In genomic region chr1:71037829-71038620, GRCh38 we compare ENCODE assay signal across 23 cellular contexts. TPM values are rescaled to one million over a fixed set of nuclear protein-coding genes. Genes with fewer than 3 reads are reported as not detected.
"Had no signal": no experiment of that assay in that cellular context is flagged by ENCODE, and none has a peak within 500 bp of the region (broad histone marks: within the 10 kb centered on the region; RNA-seq: fewer than 3 reads in every experiment).

No MANE protein-coding gene starts in this region.

- ATAC-seq: gastrocnemius medialis; heart right ventricle; mucosa of descending colon; naive thymus-derived CD8-positive, alpha-beta T cell had no signal

- H3K27me3 ChIP-seq: esophagus muscularis mucosa, neural progenitor cell, ovary, right atrium auricular region, sigmoid colon, stomach, thyroid gland, upper lobe of left lung, vagina had no signal

- H3K4me1 ChIP-seq: gastrocnemius medialis, heart right ventricle, neural progenitor cell, right atrium auricular region, thyroid gland, upper lobe of left lung, vagina had no signal

- H3K9me3 Mint-ChIP-seq: naive thymus-derived CD8-positive, alpha-beta T cell; neural progenitor cell had no signal

- H3K36me3 ChIP-seq: esophagus muscularis mucosa, gastrocnemius medialis, heart right ventricle, neural progenitor cell, ovary, right atrium auricular region, sigmoid colon, stomach, thyroid gland, upper lobe of left lung, vagina had no signal

- H3K4me1 Mint-ChIP-seq: naive thymus-derived CD8-positive, alpha-beta T cell; neural progenitor cell had no signal

- H3K27ac ChIP-seq: epithelial cell of prostate, esophagus muscularis mucosa, gastrocnemius medialis, heart right ventricle, neural progenitor cell, ovary, right atrium auricular region, sigmoid colon, stomach, thyroid gland, upper lobe of left lung, vagina had no signal

- DNase-seq: effector memory CD4-positive, alpha-beta T cell; gastrocnemius medialis; heart right ventricle; hypothalamus; kidney glomerular epithelial cell; mammary epithelial cell; mucosa of descending colon; naive thymus-derived CD8-positive, alpha-beta T cell; nucleus accumbens; ovary; sigmoid colon; stimulated activated CD4-positive, alpha-beta T cell treated with anti-CD3 and anti-CD28 coated beads, Interleukin-2, amount 100 ng/mL, for 24 hours; stimulated activated CD4-positive, alpha-beta T cell treated with anti-CD3 and anti-CD28 coated beads, Interleukin-4, amount 100 ng/mL, for 4 hours; stimulated activated naive CD4-positive, alpha-beta T cell; stomach; thyroid gland; upper lobe of left lung had no signal

- H3K4me3 ChIP-seq: esophagus muscularis mucosa, gastrocnemius medialis, heart right ventricle, mucosa of descending colon, neural progenitor cell, ovary, right atrium auricular region, sigmoid colon, skin epidermis, stomach, thyroid gland, upper lobe of left lung, vagina had no signal

- H3K4me3 Mint-ChIP-seq: naive thymus-derived CD8-positive, alpha-beta T cell; neural progenitor cell had no signal

- H3K9me3 ChIP-seq: esophagus muscularis mucosa, gastrocnemius medialis, heart right ventricle, mucosa of descending colon, ovary, right atrium auricular region, sigmoid colon, stomach, thyroid gland, upper lobe of left lung, vagina had no signal

- H3K27ac Mint-ChIP-seq: naive thymus-derived CD8-positive, alpha-beta T cell; neural progenitor cell had no signal

- H3K9ac ChIP-seq: neural progenitor cell had no signal

- H3K36me3 Mint-ChIP-seq: naive thymus-derived CD8-positive, alpha-beta T cell; neural progenitor cell had no signal

RNA-seq across cellular contexts. Expression of gene PTGER3, which starts 9.6 kb away (rescaled TPM):
- total RNA-seq: mammary epithelial cell had no signal
